ENCODE assay signal across 8 cellular contexts in the genomic region with DNA sequence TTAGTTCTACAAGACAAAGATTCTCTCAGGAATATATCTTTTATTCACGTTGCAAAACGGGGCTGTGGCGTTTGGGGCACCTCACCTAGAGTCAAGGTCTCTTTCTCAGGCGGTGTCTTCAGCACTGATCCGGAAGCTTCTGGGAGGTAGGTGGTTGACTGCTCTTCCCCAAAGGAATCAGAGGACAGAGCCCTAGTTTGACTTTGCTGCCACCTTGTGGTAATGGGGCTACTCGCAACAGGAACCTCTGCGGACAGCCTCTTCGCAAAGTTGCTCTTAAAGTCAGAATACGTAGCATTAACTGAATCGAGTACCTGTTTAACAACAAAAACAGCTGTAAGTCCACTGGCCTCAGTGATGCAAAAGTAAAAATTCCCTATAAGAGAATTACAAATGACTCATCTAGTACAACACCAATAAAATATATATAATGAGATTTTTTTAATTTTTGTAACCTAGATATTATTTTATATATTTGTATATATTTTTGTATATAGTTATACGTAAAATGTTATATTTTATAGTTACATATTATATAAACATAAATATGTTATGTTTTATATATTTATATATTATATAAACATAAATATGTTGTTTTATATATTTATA. TPM values are rescaled to one million over a fixed set of nuclear protein-coding genes. Genes with fewer than 3 reads are reported as not detected.
DNase-seq lines count a peak whose midpoint lies in the region; ATAC-seq and TF ChIP-seq lines count a peak whose summit lies in the region.

No MANE protein-coding gene starts in this region.

- H3K27me3 ChIP-seq in colonic mucosa (no peaks in the 10 kb centered on the region), liver (ENCODE audit: control insufficient read depth in 4 of 4, insufficient read depth in 4 of 4, low read length in 3 of 4) (no peaks in the 10 kb centered on the region)

- peak; percentile 71 to 72 for DNase-seq in AML-193 (lab: John Stamatoyannopoulos, UW)
- peak; percentile 24 for DNase-seq in GM19238 (ENCODE audit: insufficient read length, low spot score)
- peak; percentile 87 for DNase-seq in NCI-H69 (lab: John Stamatoyannopoulos, UW)
- DNase-seq in activated CD4-positive, alpha-beta T cell treated with anti-CD3 and anti-CD28 coated beads for 4 hours = peak; percentile 74 to 88
- peak; percentile 82 for DNase-seq in colonic mucosa
- DNase-seq in stimulated activated CD4-positive, alpha-beta T cell treated with anti-CD3 and anti-CD28 coated beads, TNF-alpha, amount 100 ng/mL, for 1 hour (ENCODE audit: low read depth in 3 of 3, low spot score in 1 of 3) = peak; percentile 58 to 69 (median 64)

- H3K27ac ChIP-seq in colonic mucosa (no peak overlapping the region), liver (ENCODE audit: low read depth in 1 of 2, low read length in 2 of 2) (no peak overlapping the region)

- H3K4me3 ChIP-seq in colonic mucosa (no peak overlapping the region), liver (ENCODE audit: low read depth in 1 of 3, low read length in 3 of 3) (no peak overlapping the region)

- intact Hi-C loops in colonic mucosa (cut with DNase I) = loop anchor here (10.0 kb wide), 2 partner anchors 202 to 632 kb away; a partner anchor contains a TSS

- TF ChIP-seq CTCF in colonic mucosa (IDR thresholded peaks at IDR 0.05) = peak; percentile 90
- TF ChIP-seq CTCF in liver (IDR thresholded peaks at IDR 0.05; ENCODE audit: low read depth, low read length, missing input control) = peak; percentile 93

- H3K9me3 ChIP-seq in colonic mucosa = no peaks in the 10 kb centered on the region
- no peaks in the 10 kb centered on the region for H3K9me3 ChIP-seq in liver (ENCODE audit: control insufficient read depth in 4 of 4, low read length in 3 of 4)

- H3K9ac ChIP-seq in colonic mucosa (ENCODE audit: low read depth in 2 of 2, low read length in 2 of 2) = no peak overlapping the region
- H3K9ac ChIP-seq in liver (ENCODE audit: low read depth in 1 of 2, low read length in 2 of 2) = no peak overlapping the region

- WGBS in liver = 7% methylated on average over 11 of the region's 11 CpGs

- H3K4me1 ChIP-seq in colonic mucosa = no peaks in the 10 kb centered on the region
- peaks cover 0 to 4% (median 3%) of the 10 kb centered on the region in 4 donors for H3K4me1 ChIP-seq in liver (ENCODE audit: control insufficient read depth in 4 of 4, insufficient read depth in 4 of 4, low read length in 3 of 4)

- no peaks in the 10 kb centered on the region for H3K36me3 ChIP-seq in colonic mucosa
- no peaks in the 10 kb centered on the region for H3K36me3 ChIP-seq in liver (ENCODE audit: control insufficient read depth in 4 of 4, insufficient read depth in 3 of 4, low read depth in 1 of 4, low read length in 3 of 4)

- peak; percentile 82 for ATAC-seq in HG03571 (IDR thresholded peaks at IDR 0.05; ENCODE audit: unreplicated experiment)

- TF ChIP-seq RAD21 in liver (IDR thresholded peaks at IDR 0.05) = peak; percentile 93 to 97

TF ChIP-seq in liver, 16 proteins besides CTCF, POLR2A, EP300 and RAD21:
- TF ChIP-seq YY1 (IDR thresholded peaks at IDR 0.05) = no peak
- TF ChIP-seq EGR1 (IDR thresholded peaks at IDR 0.05; ENCODE audit: low read depth in 2 of 2) = no peak
- TF ChIP-seq HNF4G (IDR thresholded peaks at IDR 0.05) = no peak
- TF ChIP-seq TAF1 (conservative IDR thresholded peaks at IDR 0.05) = no peak
- TF ChIP-seq JUND (IDR thresholded peaks at IDR 0.05) = no peak
- TF ChIP-seq HNF4A (conservative IDR thresholded peaks at IDR 0.05) = peak; percentile 28 to 51
- no peak for TF ChIP-seq RXRA (IDR thresholded peaks at IDR 0.05)

RNA-seq across cellular contexts. Expression of a gene that starts 13.3 kb away (rescaled TPM):
- total RNA-seq in colonic mucosa (1 to 10 TPM; 7.1 TPM), liver (1 to 10 TPM; 1.0 TPM)
- polyA plus RNA-seq in liver = 1 to 10 TPM in 1 of 2 donors, under 1 TPM in 1; 0.68 to 1.2 TPM

RNA-seq across cellular contexts. Expression of a gene that starts 26.3 kb away (rescaled TPM):
- total RNA-seq in colonic mucosa = not detected
- under 1 TPM in 1 of 2 donors, not detected in 1; 0.28 TPM for total RNA-seq in liver
- polyA plus RNA-seq in liver = not detected

RNA-seq across cellular contexts. Expression of a gene that starts 44.2 kb away (rescaled TPM):
- total RNA-seq in colonic mucosa = 1 to 10 TPM; 2.0 to 5.7 TPM
- total RNA-seq in liver = 1 to 10 TPM; 2.1 to 2.4 TPM
- polyA plus RNA-seq in liver = 1 to 10 TPM; 1.9 to 2.2 TPM

Comparison
In these comparisons a context has a peak if more than half of its experiments do, and no peak if none do; other contexts are left out.
1. DNase-seq: peak in every context shown above with its lines; median percentile 87 in NCI-H69; 82 in colonic mucosa; 81 in activated CD4-positive, alpha-beta T cell treated with anti-CD3 and anti-CD28 coated beads for 4 hours; 72 in AML-193; 64 in stimulated activated CD4-positive, alpha-beta T cell treated with anti-CD3 and anti-CD28 coated beads, TNF-alpha, amount 100 ng/mL, for 1 hour; 24 in GM19238.